25 cellular contexts compared by ENCODE assay signal in genomic region chr5:6394429-6395101, GRCh38. TPM values are rescaled to one million over a fixed set of nuclear protein-coding genes. Genes with fewer than 3 reads are reported as not detected.
"Had no signal": no experiment of that assay in that cellular context is flagged by ENCODE, and none has a peak within 500 bp of the region (broad histone marks: within the 10 kb centered on the region; RNA-seq: fewer than 3 reads in every experiment).

No MANE protein-coding gene starts in this region.

- FAIRE-seq: HTR-8/SVneo, K562, RCC 7860 had no signal

- DNase-seq: Kasumi-1, MV-4-11, NCI-H1048, NCI-H1105, NCI-H1417, NCI-H1436 treated with DMSO at 0.1 percent for 48 hours, NCI-H1694, NCI-H187 treated with DMSO at 0.1 percent for 48 hours, NCI-H2081, NCI-H2107, NCI-H2227 treated with DMSO at 0.1 percent for 48 hours, NCI-H524, NCI-H526 treated with DMSO at 0.1 percent for 48 hours, NCI-H748 treated with DMSO at 0.1 percent for 48 hours, Right ventricle myocardium superior, RPMI8226, SIG-M5 had no signal

- H3K27ac ChIP-seq: HL-60, KMS-11, SJSA1, SK-N-MC had no signal

- H3K9me3 ChIP-seq: SJSA1 had no signal

- H3K4me3 Mint-ChIP-seq: IgD-negative memory B cell had no signal

- H3K36me3 ChIP-seq: SJSA1 had no signal

- H3K4me3 ChIP-seq: K562, SJSA1, SK-N-MC had no signal

- ATAC-seq: K562 had no signal

- H3K4me1 ChIP-seq: SJSA1 had no signal

- H3K27ac Mint-ChIP-seq: IgD-negative memory B cell had no signal

RNA-seq across cellular contexts. Expression of gene UBE2QL1, which starts 54.1 kb away (rescaled TPM):
- total RNA-seq: K562, SJSA1 had no signal
